ENCODE assay signal across 8 cellular contexts in genomic region chr7:35035511-35035921, GRCh38. TPM values are rescaled to one million over a fixed set of nuclear protein-coding genes. Genes with fewer than 3 reads are reported as not detected.
DNase-seq lines count a peak whose midpoint lies in the region; ATAC-seq and TF ChIP-seq lines count a peak whose summit lies in the region.

No MANE protein-coding gene starts in this region.

- no peak for DNase-seq in heart right ventricle
- no peak for DNase-seq in Right ventricle myocardium inferior (ENCODE audit: missing footprints)
- peak; percentile 76 for DNase-seq in astrocyte of the hippocampus (ENCODE audit: low read depth, low spot score)
- DNase-seq in kidney glomerular epithelial cell (lab: John Stamatoyannopoulos, UW), result peak; percentile 57
- DNase-seq in mesenteric fat pad (ENCODE audit: low spot score), result no peak
- no peak for DNase-seq in ureter (ENCODE audit: low spot score)

- H3K27me3 ChIP-seq in heart right ventricle (no peaks in the 10 kb centered on the region), OCI-LY3 (ENCODE audit: low read depth, low read length) (peaks cover 7% of the 10 kb centered on the region; the same call in 1 of the 2 replicates)

- H3K9me3 ChIP-seq in heart right ventricle (no peaks in the 10 kb centered on the region), OCI-LY3 (ENCODE audit: insufficient read depth, low read length) (no peaks in the 10 kb centered on the region)

- H3K36me3 ChIP-seq in heart right ventricle (no peaks in the 10 kb centered on the region), OCI-LY3 (replicated peaks; ENCODE audit: low read depth, low read length) (no peaks in the 10 kb centered on the region)

- ATAC-seq in heart right ventricle (peak in 3 of 8 donors; percentile 33 to 43 (median 36)), Right ventricle myocardium inferior (no peak), HG02981 (IDR thresholded peaks at IDR 0.05; ENCODE audit: unreplicated experiment) (peak; percentile 21)

- peaks cover 19% of the 10 kb centered on the region; the same call in 1 of the 2 replicates for H4K20me1 ChIP-seq in OCI-LY3 (ENCODE audit: insufficient read depth, low read length)

- H3K27ac ChIP-seq in heart right ventricle (peak overlapping the region in 7 of 10 donors; percentile 85 to 92 (median 87)), OCI-LY3 (ENCODE audit: low read length) (peak overlapping the region; percentile 43)

- peak overlapping the region; percentile 88 for H3K9ac ChIP-seq in OCI-LY3 (ENCODE audit: low read length)

- H3K79me2 ChIP-seq in OCI-LY3 (ENCODE audit: low read length), result peaks cover 55% of the 10 kb centered on the region

- 0 out of 2 replicates have a peak overlapping the region, but pooled peaks have one; percentile 36 for H2AFZ ChIP-seq in OCI-LY3 (ENCODE audit: low read depth, low read length)

- TF ChIP-seq CTCF in heart right ventricle (IDR thresholded peaks at IDR 0.05), result peak in 4 of 9 donors; percentile 12 to 41 (median 28)
- TF ChIP-seq CTCF in OCI-LY3 (IDR thresholded peaks at IDR 0.05; ENCODE audit: low read depth, low read length), result peak; percentile 72

- intact Hi-C loops in heart right ventricle (cut with DNase I), result loop anchor here in 7 of 10 donors (5.0 to 10.0 kb wide), 4 partner anchors 211 to 361 kb away; no protein-coding TSS in a partner anchor
- intact Hi-C loops in Right ventricle myocardium inferior (cut with DNase I), result loop anchor here (2.0 to 10.0 kb wide), 5 partner anchors 135 to 421 kb away; no protein-coding TSS in a partner anchor

- peak overlapping the region; percentile 91 for H3K4me2 ChIP-seq in OCI-LY3 (ENCODE audit: low read length)

- H3K4me1 ChIP-seq in heart right ventricle (peaks cover 0 to 35% (median 24%) of the 10 kb centered on the region in 9 donors), OCI-LY3 (ENCODE audit: low read length) (peaks cover 32% of the 10 kb centered on the region)

- 45 to 64% methylated on average over 4 of the region's 4 CpGs for WGBS in heart right ventricle, 2 donors

- H3K4me3 ChIP-seq in heart right ventricle (peak overlapping the region in 6 of 10 donors; percentile 10 to 86 (median 78)), OCI-LY3 (ENCODE audit: low read length) (peak overlapping the region; percentile 100)

RNA-seq across cellular contexts. Expression of gene DPY19L1, which starts 1.8 kb away (rescaled TPM):
- total RNA-seq in heart right ventricle (10 to 100 TPM; 19.8 to 28.0 (median 22.4) TPM), Right ventricle myocardium inferior (24.5 TPM), mesenteric fat pad (30.1 TPM), ureter (18.4 TPM)
- 10 to 100 TPM in 1 of 2 donors, 1 to 10 TPM in 1; 8.9 to 12.7 TPM for polyA plus RNA-seq in heart right ventricle

Comparison
In these comparisons a context has a peak if more than half of its experiments do, and no peak if none do; other contexts are left out.
1. DNase-seq: peak in astrocyte of the hippocampus (single experiment) and kidney glomerular epithelial cell (single experiment); none in heart right ventricle (0 of 2), Right ventricle myocardium inferior (single experiment), mesenteric fat pad (single experiment) and ureter (single experiment).